8 cellular contexts compared by ENCODE assay signal in genomic region chr19:35468637-35469036, GRCh38. TPM values are rescaled to one million over a fixed set of nuclear protein-coding genes. Genes with fewer than 3 reads are reported as not detected.
A peak's percentile ranks its signal among the peaks of the same experiment; 100 is the strongest.
DNase-seq lines count a peak whose midpoint lies in the region; ATAC-seq and TF ChIP-seq lines count a peak whose summit lies in the region.

No MANE protein-coding gene starts in this region.

- H2AFZ ChIP-seq in PC-3 (ENCODE audit: low read length), result no peak overlapping the region

- H3K4me1 ChIP-seq in PC-3 (ENCODE audit: insufficient read depth, low read length), result no peaks in the 10 kb centered on the region
- no peaks in the 10 kb centered on the region for H3K4me1 ChIP-seq in right atrium auricular region
- H3K4me1 ChIP-seq in uterus, result no peaks in the 10 kb centered on the region

- no peaks in the 10 kb centered on the region for H3K36me3 ChIP-seq in PC-3 (ENCODE audit: low read depth, low read length)
- no peaks in the 10 kb centered on the region for H3K36me3 ChIP-seq in right atrium auricular region
- no peaks in the 10 kb centered on the region for H3K36me3 ChIP-seq in uterus

- intact Hi-C loops in PC-3 (cut with micrococcal nuclease), result no loop called here
- intact Hi-C loops in uterus (cut with DNase I; ENCODE audit: low total_unique reads), result no loop called here

- no peaks in the 10 kb centered on the region for H3K9me2 ChIP-seq in PC-3 (replicated peaks; ENCODE audit: low read length)

- DNase-seq in activated gamma-delta T cell treated with Interleukin-2 at 50 U/mL for 16 hours, result peak; percentile 60
- no peak for DNase-seq in activated gamma-delta T cell (lab: John Stamatoyannopoulos, UW)
- peak; percentile 43 for DNase-seq in PC-3
- peak; percentile 52 for DNase-seq in activated effector memory CD4-positive, alpha-beta T cell treated with Interleukin-2 at 50 U/mL for 16 hours
- no peak for DNase-seq in right atrium auricular region (ENCODE audit: low spot score)
- peak; percentile 69 for DNase-seq in stimulated activated CD4-positive, alpha-beta T cell treated with anti-CD3 and anti-CD28 coated beads, Interleukin-15, amount 100 ng/mL, for 24 hours
- no peak for DNase-seq in uterus

- H3K27me3 ChIP-seq in PC-3 (ENCODE audit: low read length), result 0 out of 2 replicates have a peak, but pooled peaks cover 6% of the 10 kb centered on the region
- H3K27me3 ChIP-seq in right atrium auricular region, result no peaks in the 10 kb centered on the region
- no peaks in the 10 kb centered on the region for H3K27me3 ChIP-seq in uterus

- no peak overlapping the region for H3K4me3 ChIP-seq in PC-3 (ENCODE audit: low read length)
- H3K4me3 ChIP-seq in right atrium auricular region, result no peak overlapping the region
- no peak overlapping the region for H3K4me3 ChIP-seq in uterus

- BruUV-seq in PC-3 (replicated peaks; lab: Mats Ljungman, UMichigan), result no TSS peak

- TF ChIP-seq POLR2A in uterus (IDR thresholded peaks at IDR 0.05), result no peak

- peak; percentile 69 for ATAC-seq in HG03064 (IDR thresholded peaks at IDR 0.05; ENCODE audit: low read depth, unreplicated experiment)
- ATAC-seq in PC-3, result peak; percentile 87

- H3K9ac ChIP-seq in PC-3 (ENCODE audit: low read length), result no peak overlapping the region

- H3K27ac ChIP-seq in PC-3 (ENCODE audit: low read length), result no peak overlapping the region
- H3K27ac ChIP-seq in right atrium auricular region, result no peak overlapping the region
- H3K27ac ChIP-seq in uterus, result no peak overlapping the region

- no peaks in the 10 kb centered on the region for H3K9me3 ChIP-seq in PC-3 (ENCODE audit: low read length)
- no peaks in the 10 kb centered on the region for H3K9me3 ChIP-seq in right atrium auricular region
- no peaks in the 10 kb centered on the region for H3K9me3 ChIP-seq in uterus

- TF ChIP-seq CTCF in PC-3 (conservative IDR thresholded peaks at IDR 0.05; ENCODE audit: low read depth, low read length) (peak; percentile 67), right atrium auricular region (IDR thresholded peaks at IDR 0.05) (peak; percentile 33 to 76), uterus (IDR thresholded peaks at IDR 0.05) (peak in 2 of 4 experiments; percentile 46 to 48)

- H3K4me2 ChIP-seq in PC-3 (ENCODE audit: low read length), result no peak overlapping the region

- H4K20me1 ChIP-seq in PC-3 (ENCODE audit: low read length), result no peaks in the 10 kb centered on the region

- H3F3A ChIP-seq in PC-3 (ENCODE audit: low read length, unreplicated experiment), result no peaks in the 10 kb centered on the region

- CTCF ChIA-PET in PC-3 (lab: Charles Lee), result interaction anchor here (1.0 to 1.3 kb wide), 2 partner anchors 112 to 116 kb away, joined by 3 to 5 read pairs; no protein-coding TSS in a partner anchor

- POLR2A ChIA-PET in PC-3 (lab: Charles Lee; ENCODE audit: unreplicated experiment), result no interaction called here

- H3K79me2 ChIP-seq in PC-3 (ENCODE audit: low read length), result no peaks in the 10 kb centered on the region

RNA-seq across cellular contexts. Expression of gene FFAR2, which starts 20.6 kb away (rescaled TPM):
- total RNA-seq in PC-3 (2014; rRNA removed) (not detected in 2 replicates), right atrium auricular region (under 1 TPM in 1 of 2 donors, not detected in 1; 0.20 TPM), uterus (under 1 TPM in 2 of 4 donors, not detected in 2; 0.21 TPM)

RNA-seq across cellular contexts. Expression of gene KRTDAP, which starts 21.6 kb away (rescaled TPM):
- total RNA-seq in PC-3 (2014; rRNA removed) (not detected in 2 replicates), right atrium auricular region (not detected), uterus (not detected)

RNA-seq across cellular contexts. Expression of gene DMKN, which starts 44.8 kb away (rescaled TPM):
- total RNA-seq in PC-3 (2014; rRNA removed), result 128 and 144 TPM in 2 replicates
- 10 to 100 TPM in 1 of 2 donors, 1 to 10 TPM in 1; 6.9 to 52.4 TPM for total RNA-seq in right atrium auricular region
- 10 to 100 TPM in 3 of 4 donors, 1 to 10 TPM in 1; 4.4 to 73.7 (median 39.5) TPM for total RNA-seq in uterus

RNA-seq across cellular contexts. Expression of gene SBSN, which starts 59.5 kb away (rescaled TPM):
- total RNA-seq in PC-3 (2014; rRNA removed) (0.26 and 2.1 TPM in 2 replicates), right atrium auricular region (not detected), uterus (under 1 TPM in 1 of 4 donors, not detected in 3; 0.37 TPM)

Comparison
In these comparisons a context has a peak if more than half of its experiments do, and no peak if none do; other contexts are left out.
1. DNase-seq: peak in activated gamma-delta T cell treated with Interleukin-2 at 50 U/mL for 16 hours (single experiment), PC-3 (single experiment), activated effector memory CD4-positive, alpha-beta T cell treated with Interleukin-2 at 50 U/mL for 16 hours (single experiment) and stimulated activated CD4-positive, alpha-beta T cell treated with anti-CD3 and anti-CD28 coated beads, Interleukin-15, amount 100 ng/mL, for 24 hours (single experiment); none in activated gamma-delta T cell (single experiment), right atrium auricular region (single experiment) and uterus (0 of 2).